ENCODE assay signal across 8 cellular contexts in the genomic region with DNA sequence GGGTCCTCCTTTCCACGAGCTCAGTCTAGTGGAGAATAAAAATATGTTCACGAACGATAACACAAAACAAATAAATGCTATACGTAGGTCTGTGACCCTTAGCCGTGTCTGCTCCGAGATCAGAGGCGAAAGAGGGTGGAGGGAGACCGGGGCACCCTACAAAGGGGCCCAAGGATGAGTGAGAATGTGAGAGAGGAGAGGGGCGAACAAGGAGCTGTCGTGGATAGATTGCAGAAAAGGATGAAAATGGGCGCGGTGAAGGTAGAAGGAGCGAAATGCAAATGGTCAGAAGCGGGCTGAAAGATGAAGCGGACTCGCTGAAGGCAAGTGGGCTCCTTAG. TPM values are rescaled to one million over a fixed set of nuclear protein-coding genes. Genes with fewer than 3 reads are reported as not detected.
DNase-seq lines count a peak whose midpoint lies in the region; TF ChIP-seq lines count a peak whose summit lies in the region.

No MANE protein-coding gene starts in this region.

- POLR2A ChIA-PET in RWPE1 (lab: Yijun Ruan, JAX; ENCODE audit: low non-redundant PET): no interaction called here

- peak overlapping the region; percentile 84 for H3K4me3 Mint-ChIP-seq in activated T-cell treated with anti-CD3 and anti-CD28 coated beads, Interleukin-2, amount 50 U/mL, for 24 hours

- no peak for DNase-seq in activated T-cell treated with anti-CD3 and anti-CD28 coated beads, Interleukin-2, amount 50 U/mL, for 24 hours
- no peak for DNase-seq in activated T-cell treated with anti-CD3 and anti-CD28 coated beads, Interleukin-2, amount 50 U/mL, for 1 hour
- no peak for DNase-seq in RWPE1 (ENCODE audit: low spot score)
- no peak for DNase-seq in fibroblast of villous mesenchyme (ENCODE audit: low read depth)
- no peak for DNase-seq in sigmoid colon
- DNase-seq in stimulated activated CD4-positive, alpha-beta T cell treated with anti-CD3 and anti-CD28 coated beads, Interleukin-15, amount 100 ng/mL, for 24 hours: no peak
- no peak for DNase-seq in activated effector memory CD4-positive, alpha-beta T cell treated with anti-CD3 and anti-CD28 coated beads, Interleukin-2, amount 50 U/mL, for 16 hours
- no peak for DNase-seq in putamen (ENCODE audit: low spot score)

- peak overlapping the region; percentile 88 for H3K27ac Mint-ChIP-seq in activated T-cell treated with anti-CD3 and anti-CD28 coated beads, Interleukin-2, amount 50 U/mL, for 24 hours

- peaks cover 19% of the 10 kb centered on the region for H3K4me1 Mint-ChIP-seq in activated T-cell treated with anti-CD3 and anti-CD28 coated beads, Interleukin-2, amount 50 U/mL, for 24 hours (ENCODE audit: low read depth)

- TF ChIP-seq EP300 in sigmoid colon (IDR thresholded peaks at IDR 0.05): no peak

- H3K9me3 Mint-ChIP-seq in activated T-cell treated with anti-CD3 and anti-CD28 coated beads, Interleukin-2, amount 50 U/mL, for 24 hours: no peaks in the 10 kb centered on the region

- H3K27me3 ChIP-seq in sigmoid colon: no peaks in the 10 kb centered on the region

- H3K27ac ChIP-seq in RWPE1: peak overlapping the region; percentile 96
- peak overlapping the region; percentile 85 to 90 (median 86) for H3K27ac ChIP-seq in sigmoid colon

- intact Hi-C loops in sigmoid colon (cut with DNase I): no loop called here

- peaks cover 0 to 5% (median 0%) of the 10 kb centered on the region in 4 donors for H3K36me3 ChIP-seq in sigmoid colon

- peaks cover 8% of the 10 kb centered on the region for H3K36me3 Mint-ChIP-seq in activated T-cell treated with anti-CD3 and anti-CD28 coated beads, Interleukin-2, amount 50 U/mL, for 24 hours (ENCODE audit: low read depth)

- CTCF ChIA-PET in RWPE1 (lab: Yijun Ruan, JAX): no interaction called here

- no peak for TF ChIP-seq POLR2A in sigmoid colon (IDR thresholded peaks at IDR 0.05)

- H3K4me3 ChIP-seq in fibroblast of villous mesenchyme (ENCODE audit: low read depth, low read length) (peak overlapping the region; percentile 75), sigmoid colon (peak overlapping the region; percentile 52 to 70 (median 64))

- TF ChIP-seq CTCF in RWPE1 (conservative IDR thresholded peaks at IDR 0.05; ENCODE audit: low read depth) (no peak), fibroblast of villous mesenchyme (IDR thresholded peaks at IDR 0.05; ENCODE audit: insufficient read depth, low read depth, low read length) (no peak), sigmoid colon (IDR thresholded peaks at IDR 0.05) (no peak)

- peaks cover 0 to 14% (median 4%) of the 10 kb centered on the region in 4 donors for H3K4me1 ChIP-seq in sigmoid colon

- peaks cover 33% of the 10 kb centered on the region for H3K27me3 Mint-ChIP-seq in activated T-cell treated with anti-CD3 and anti-CD28 coated beads, Interleukin-2, amount 50 U/mL, for 24 hours

- 0% methylated on average over 16 of the region's 16 CpGs for WGBS in sigmoid colon, 2 donors

- H3K9me3 ChIP-seq in sigmoid colon: no peaks in the 10 kb centered on the region

RNA-seq across cellular contexts. Expression of a gene that starts 6.2 kb away (rescaled TPM):
- total RNA-seq in fibroblast of villous mesenchyme (12.9 and 20.3 TPM in 2 replicates), sigmoid colon (10 to 100 TPM in 2 of 4 donors, 1 to 10 TPM in 2; 5.8 to 13.2 (median 9.8) TPM)
- 1 to 10 TPM; 4.2 to 5.8 (median 5.8) TPM for polyA plus RNA-seq in sigmoid colon
